Comparison of ENCODE assay signal across 8 cellular contexts in the genomic region with DNA sequence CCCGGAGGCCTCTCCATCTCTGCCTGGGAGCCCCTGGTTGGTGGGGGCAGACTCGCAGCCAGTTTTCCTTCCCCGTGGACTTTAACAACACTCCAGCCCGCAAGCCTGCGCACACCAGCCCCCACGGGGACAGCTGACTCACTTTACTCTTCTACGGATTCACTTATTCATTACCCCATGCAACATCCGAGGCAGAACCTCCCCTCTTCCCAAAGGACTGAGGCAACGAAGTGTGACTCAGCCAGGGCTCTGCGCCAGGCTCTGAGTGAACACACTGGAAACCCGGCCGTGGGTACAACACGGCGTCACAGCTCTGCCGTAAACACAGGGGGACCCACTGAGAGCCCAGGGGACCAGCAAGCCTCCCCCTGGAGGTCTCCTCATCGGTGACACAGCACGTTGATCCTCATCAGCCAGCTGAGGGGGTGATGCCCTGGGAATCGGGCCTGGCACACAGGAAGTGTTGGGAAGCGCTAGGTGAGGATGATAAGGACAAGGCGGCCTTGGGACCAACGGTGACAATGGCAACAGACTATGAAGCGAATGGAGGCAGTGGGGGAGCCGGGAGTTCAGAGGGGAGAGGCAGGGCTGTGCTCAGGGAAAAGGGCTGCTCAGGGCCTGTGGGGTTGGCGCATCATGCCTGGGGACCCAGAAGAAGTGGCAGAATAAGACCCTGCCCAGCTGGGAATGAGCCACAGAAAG. TPM values are rescaled to one million over a fixed set of nuclear protein-coding genes. Genes with fewer than 3 reads are reported as not detected.
DNase-seq lines count a peak whose midpoint lies in the region; ATAC-seq and TF ChIP-seq lines count a peak whose summit lies in the region.

No MANE protein-coding gene starts in this region.

- peaks cover 55% of the 10 kb centered on the region for H3K36me3 Mint-ChIP-seq in activated CD4-positive, alpha-beta T cell treated with anti-CD3 and anti-CD28 coated beads, Interleukin-2, amount 10 ng/mL, durations not matched to agents 24 days and 14 days (ENCODE audit: low read depth)
- H3K36me3 Mint-ChIP-seq in nephron progenitor cell (ENCODE audit: low read depth): peaks cover 41% of the 10 kb centered on the region

- WGBS in esophagus, 2 donors: 44 to 52% methylated on average over 24 of the region's 24 CpGs

- H3K27me3 ChIP-seq in AG04450 (ENCODE audit: control insufficient read depth, insufficient read depth, low read length) (no peaks in the 10 kb centered on the region), esophagus (ENCODE audit: control insufficient read depth in 1 of 2, insufficient read depth in 2 of 2, low read length in 2 of 2) (no peaks in the 10 kb centered on the region)

- intact Hi-C loops in activated CD4-positive, alpha-beta T cell treated with anti-CD3 and anti-CD28 coated beads, Interleukin-2, amount 10 ng/mL, durations not matched to agents 24 days and 14 days (cut with micrococcal nuclease): no loop called here

- H3K9me3 ChIP-seq in AG04450 (ENCODE audit: control insufficient read depth, insufficient read depth, low read length) (peaks cover 13% of the 10 kb centered on the region), esophagus (ENCODE audit: control insufficient read depth in 2 of 2, insufficient read depth in 1 of 2, low read depth in 1 of 2, low read length in 1 of 2) (no peaks in the 10 kb centered on the region)

- TF ChIP-seq CTCF in AG04450 (IDR thresholded peaks at IDR 0.05; ENCODE audit: low read depth, low read length) (no peak), nephron progenitor cell (IDR thresholded peaks at IDR 0.05) (no peak)

- POLR2A ChIA-PET in AG04450 (lab: Yijun Ruan, JAX): interaction anchor here (1.0 to 2.2 kb wide), 2 partner anchors 15 to 71 kb away, joined by 3 to 13 read pairs; partner anchors contain the start of gene COTL1

- DNase-seq in AG04450 (ENCODE audit: low read depth, low spot score) (peak; percentile 89), HT1080 (ENCODE audit: low read depth) (peak; percentile 97), nephron progenitor cell (no peak)
- DNase-seq in activated CD4-positive, alpha-beta T cell treated with anti-CD3 and anti-CD28 coated beads, Interleukin-2, amount 10 ng/mL, durations not matched to agents 24 days and 14 days: no peak

- CTCF ChIA-PET in AG04450 (lab: Charles Lee): interaction anchor here (1.3 kb wide), 1 partner anchor 123 kb away, joined by 4 read pairs; no protein-coding TSS in a partner anchor

- H3K27me3 Mint-ChIP-seq in activated CD4-positive, alpha-beta T cell treated with anti-CD3 and anti-CD28 coated beads, Interleukin-2, amount 10 ng/mL, durations not matched to agents 24 days and 14 days: no peaks in the 10 kb centered on the region
- no peaks in the 10 kb centered on the region for H3K27me3 Mint-ChIP-seq in nephron progenitor cell (ENCODE audit: low read depth, poor library complexity)

- no peaks in the 10 kb centered on the region for H3K36me3 ChIP-seq in esophagus (ENCODE audit: control insufficient read depth in 2 of 2, insufficient read depth in 2 of 2, low read length in 1 of 2)

- H3K27ac Mint-ChIP-seq in activated CD4-positive, alpha-beta T cell treated with anti-CD3 and anti-CD28 coated beads, Interleukin-2, amount 10 ng/mL, durations not matched to agents 24 days and 14 days: peak overlapping the region; percentile 89
- H3K27ac Mint-ChIP-seq in nephron progenitor cell: peak overlapping the region; percentile 97

- ATAC-seq in HG03521 (IDR thresholded peaks at IDR 0.05; ENCODE audit: unreplicated experiment): no peak
- no peak for ATAC-seq in HG03039 (IDR thresholded peaks at IDR 0.05; ENCODE audit: unreplicated experiment)
- ATAC-seq in HG03354 (IDR thresholded peaks at IDR 0.05; ENCODE audit: poor library complexity, severe bottlenecking, unreplicated experiment): no peak

- peaks cover 6 to 13% of the 10 kb centered on the region in 2 donors for H3K4me1 ChIP-seq in esophagus (ENCODE audit: control insufficient read depth in 2 of 2, insufficient read depth in 2 of 2, low read length in 1 of 2)

- H3K4me1 Mint-ChIP-seq in activated CD4-positive, alpha-beta T cell treated with anti-CD3 and anti-CD28 coated beads, Interleukin-2, amount 10 ng/mL, durations not matched to agents 24 days and 14 days: peaks cover 78% of the 10 kb centered on the region
- peaks cover 88% of the 10 kb centered on the region for H3K4me1 Mint-ChIP-seq in nephron progenitor cell

- H3K4me3 ChIP-seq in AG04450 (ENCODE audit: low read depth, low read length): peak overlapping the region; percentile 34
- H3K4me3 ChIP-seq in esophagus (ENCODE audit: low read depth in 1 of 2, low read length in 2 of 2): no peak overlapping the region

- peak overlapping the region; percentile 98 for H3K27ac ChIP-seq in AG04450 (ENCODE audit: low read depth, low read length)
- H3K27ac ChIP-seq in esophagus (ENCODE audit: low read depth in 2 of 2, low read length in 1 of 2): peak overlapping the region; percentile 36 to 56

- H3K4me3 Mint-ChIP-seq in activated CD4-positive, alpha-beta T cell treated with anti-CD3 and anti-CD28 coated beads, Interleukin-2, amount 10 ng/mL, durations not matched to agents 24 days and 14 days: peak overlapping the region; percentile 69
- H3K4me3 Mint-ChIP-seq in nephron progenitor cell: peak overlapping the region; percentile 55

- H3K9me3 Mint-ChIP-seq in activated CD4-positive, alpha-beta T cell treated with anti-CD3 and anti-CD28 coated beads, Interleukin-2, amount 10 ng/mL, durations not matched to agents 24 days and 14 days: no peaks in the 10 kb centered on the region
- peaks cover 16% of the 10 kb centered on the region for H3K9me3 Mint-ChIP-seq in nephron progenitor cell

RNA-seq across cellular contexts. Expression of gene COTL1, which starts 14.6 kb away (rescaled TPM):
- polyA plus RNA-seq in AG04450 (2011; rRNA removed): 153 and 197 TPM in 2 replicates
- polyA minus RNA-seq in AG04450 (2011; rRNA and poly(A)+ RNA removed): 83.5 and 92.2 TPM in 2 replicates
- total RNA-seq in HT1080 (2014; rRNA removed; shearing (Covaris generic)): 187 and 217 TPM in 2 replicates
- polyA plus RNA-seq in HT1080 (2015; cell fraction: cytosol; rRNA removed): 312 and 324 TPM in 2 replicates
- polyA plus RNA-seq in HT1080 (2015; cell fraction: nucleus; rRNA removed): 73.4 and 82.7 TPM in 2 replicates
- 470 and 474 TPM in 2 replicates for total RNA-seq in activated CD4-positive, alpha-beta T cell treated with anti-CD3 and anti-CD28 coated beads, Interleukin-2, amount 10 ng/mL, durations not matched to agents 24 days and 14 days
- polyA plus RNA-seq in esophagus: 10 to 100 TPM in 1 of 2 donors, 1 to 10 TPM in 1; 7.2 to 16.6 TPM

RNA-seq across cellular contexts. Expression of gene KLHL36, which starts 45.0 kb away (rescaled TPM):
- polyA plus RNA-seq in AG04450 (2011; rRNA removed) (32.6 and 38.3 TPM in 2 replicates), esophagus (10 to 100 TPM; 15.9 to 16.1 TPM)
- polyA minus RNA-seq in AG04450 (2011; rRNA and poly(A)+ RNA removed): 53.1 and 66.7 TPM in 2 replicates
- 18.1 and 22.9 TPM in 2 replicates for total RNA-seq in HT1080 (2014; rRNA removed; shearing (Covaris generic))
- 19.3 and 22.5 TPM in 2 replicates for polyA plus RNA-seq in HT1080 (2015; cell fraction: cytosol; rRNA removed)
- 39.3 and 45.7 TPM in 2 replicates for polyA plus RNA-seq in HT1080 (2015; cell fraction: nucleus; rRNA removed)
- total RNA-seq in activated CD4-positive, alpha-beta T cell treated with anti-CD3 and anti-CD28 coated beads, Interleukin-2, amount 10 ng/mL, durations not matched to agents 24 days and 14 days: 36.7 and 36.9 TPM in 2 replicates

Comparison
In these comparisons a context has a peak if more than half of its experiments do, and no peak if none do; other contexts are left out.
1. DNase-seq: peak in AG04450 (single experiment) and HT1080 (single experiment); none in activated CD4-positive, alpha-beta T cell treated with anti-CD3 and anti-CD28 coated beads, Interleukin-2, amount 10 ng/mL, durations not matched to agents 24 days and 14 days (single experiment) and nephron progenitor cell (single experiment).